Comparison of ENCODE assay signal across 8 cellular contexts in genomic region chr20:53581444-53582311, GRCh38. TPM values are rescaled to one million over a fixed set of nuclear protein-coding genes. Genes with fewer than 3 reads are reported as not detected.
DNase-seq lines count a peak whose midpoint lies in the region; ATAC-seq and TF ChIP-seq lines count a peak whose summit lies in the region.

No MANE protein-coding gene starts in this region.

- no peaks in the 10 kb centered on the region for H3K27me3 Mint-ChIP-seq in activated naive CD8-positive, alpha-beta T cell treated with anti-CD3 and anti-CD28 coated beads for 36 hours

- H3K4me3 Mint-ChIP-seq in activated naive CD8-positive, alpha-beta T cell treated with anti-CD3 and anti-CD28 coated beads for 36 hours: peak overlapping the region; percentile 90

- H3K36me3 ChIP-seq in KOPT-K1 (ENCODE audit: insufficient read depth, low read length) (peaks cover 63% of the 10 kb centered on the region), muscle layer of duodenum (ENCODE audit: control insufficient read depth in 1 of 2, insufficient read depth in 2 of 2, low read length in 2 of 2) (peaks cover 20 to 39% of the 10 kb centered on the region in 2 donors), gastrocnemius medialis (peaks cover 0 to 29% of the 10 kb centered on the region in 2 donors)

- H3K4me3 ChIP-seq in muscle layer of duodenum (ENCODE audit: low read depth in 1 of 2, low read length in 2 of 2) (no peak overlapping the region), gastrocnemius medialis (no peak overlapping the region)

- H3K27ac ChIP-seq in KOPT-K1 (ENCODE audit: low read depth, low read length, poor library complexity, severe bottlenecking) (peak overlapping the region; percentile 20), muscle layer of duodenum (ENCODE audit: low read length) (peak overlapping the region; percentile 76), gastrocnemius medialis (peak overlapping the region in 2 of 4 donors; percentile 64 to 72)

- TF ChIP-seq POLR2A in gastrocnemius medialis (IDR thresholded peaks at IDR 0.05): no peak

- H3K4me1 Mint-ChIP-seq in activated naive CD8-positive, alpha-beta T cell treated with anti-CD3 and anti-CD28 coated beads for 36 hours: peaks cover 82% of the 10 kb centered on the region

- no peak for TF ChIP-seq CTCF in gastrocnemius medialis (IDR thresholded peaks at IDR 0.05 in 4 of 5, conservative IDR thresholded peaks at IDR 0.05 in 1 of 5)

- H3K27me3 ChIP-seq in muscle layer of duodenum (ENCODE audit: low read depth, low read length) (no peaks in the 10 kb centered on the region), gastrocnemius medialis (no peaks in the 10 kb centered on the region)

- in situ Hi-C loops in gastrocnemius medialis (cut with MboI; ENCODE audit: low sequenced_read_pairs in 4 of 4): loop anchor here in 2 of 4 donors (25.0 kb wide), 1 partner anchor 631 kb away; the partner anchor contains the start of gene PFDN4 (in 2 of the 2)

- intact Hi-C loops in gastrocnemius medialis (cut with DNase I; ENCODE audit: low total_unique reads): loop anchor here (5.0 kb wide), 1 partner anchor 41 kb away; no protein-coding TSS in a partner anchor

- H3K9me3 ChIP-seq in KOPT-K1 (ENCODE audit: insufficient read depth, low read length, poor library complexity, severe bottlenecking): no peaks in the 10 kb centered on the region
- H3K9me3 ChIP-seq in muscle layer of duodenum (ENCODE audit: control insufficient read depth in 1 of 2, low read length in 2 of 2): no peaks in the 10 kb centered on the region
- no peaks in the 10 kb centered on the region for H3K9me3 ChIP-seq in gastrocnemius medialis

- peaks cover 64% of the 10 kb centered on the region for H3K36me3 Mint-ChIP-seq in activated naive CD8-positive, alpha-beta T cell treated with anti-CD3 and anti-CD28 coated beads for 36 hours

- peaks cover 14 to 32% of the 10 kb centered on the region in 2 donors for H3K4me1 ChIP-seq in muscle layer of duodenum (ENCODE audit: control insufficient read depth in 1 of 2, insufficient read depth in 2 of 2, low read length in 2 of 2)
- peaks cover 30 to 70% of the 10 kb centered on the region in 2 donors for H3K4me1 ChIP-seq in gastrocnemius medialis

- H3K27ac Mint-ChIP-seq in activated naive CD8-positive, alpha-beta T cell treated with anti-CD3 and anti-CD28 coated beads for 36 hours: peak overlapping the region; percentile 98

- DNase-seq in CD1c-positive myeloid dendritic cell (ENCODE audit: extremely low spot score) (peak; percentile 47), cerebellum (ENCODE audit: low spot score) (no peak), retina (no peak), gastrocnemius medialis (no peak), NCI-H2227 (lab: John Stamatoyannopoulos, UW; ENCODE audit: unreplicated experiment) (no peak)
- DNase-seq in activated naive CD8-positive, alpha-beta T cell treated with anti-CD3 and anti-CD28 coated beads for 36 hours: no peak

- ATAC-seq in gastrocnemius medialis: no peak

- H3K9me3 Mint-ChIP-seq in activated naive CD8-positive, alpha-beta T cell treated with anti-CD3 and anti-CD28 coated beads for 36 hours: no peaks in the 10 kb centered on the region

RNA-seq across cellular contexts. Expression of gene ZNF217, which starts 12.0 kb away (rescaled TPM):
- total RNA-seq in activated naive CD8-positive, alpha-beta T cell treated with anti-CD3 and anti-CD28 coated beads for 36 hours: 10 to 100 TPM; 55.6 to 59.0 TPM
- total RNA-seq in cerebellum (11.7 TPM), gastrocnemius medialis (1 to 10 TPM; 4.1 to 5.9 (median 4.7) TPM)
